ENCODE assay signal across 8 cellular contexts in the genomic region with DNA sequence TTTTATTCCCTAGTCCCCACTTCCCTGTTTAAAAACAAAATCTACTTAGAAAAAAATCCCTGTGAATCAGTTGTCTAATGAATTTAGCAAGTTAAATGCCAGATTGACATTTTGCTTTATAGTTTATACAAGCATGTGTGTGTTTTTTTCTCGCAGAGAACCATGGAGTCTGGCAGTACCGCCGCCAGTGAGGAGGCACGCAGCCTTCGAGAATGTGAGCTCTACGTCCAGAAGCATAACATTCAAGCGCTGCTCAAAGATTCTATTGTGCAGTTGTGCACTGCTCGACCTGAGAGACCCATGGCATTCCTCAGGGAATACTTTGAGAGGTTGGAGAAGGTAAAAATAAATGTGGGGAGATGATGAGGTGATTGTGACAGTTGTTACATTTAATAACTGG. TPM values are rescaled to one million over a fixed set of nuclear protein-coding genes. Genes with fewer than 3 reads are reported as not detected.
A peak's percentile ranks its signal among the peaks of the same experiment; 100 is the strongest.
DNase-seq lines count a peak whose midpoint lies in the region; ATAC-seq lines count a peak whose summit lies in the region.

No MANE protein-coding gene starts in this region.

- H3K27ac ChIP-seq in right cardiac atrium (ENCODE audit: low read length) (peak overlapping the region; percentile 72), aorta (ENCODE audit: low read depth in 1 of 2, low read length in 2 of 2) (peak overlapping the region in 1 of 2 donors; percentile 49)

- DNase-seq in amniotic epithelial cell (ENCODE audit: low read depth) (peak; percentile 34), right cardiac atrium (no peak), skeletal muscle cell (ENCODE audit: low read depth) (no peak), cerebellum (ENCODE audit: low spot score) (no peak), aorta (no peak), GDM1 (lab: John Stamatoyannopoulos, UW) (no peak)

- H3K9me3 ChIP-seq in right cardiac atrium (ENCODE audit: control insufficient read depth, low read length) (no peaks in the 10 kb centered on the region), aorta (ENCODE audit: control insufficient read depth, low read length) (no peaks in the 10 kb centered on the region)

- H3K27me3 ChIP-seq in right cardiac atrium (ENCODE audit: control insufficient read depth, insufficient read depth) (no peaks in the 10 kb centered on the region), aorta (ENCODE audit: control insufficient read depth in 1 of 2, insufficient read depth in 2 of 2, low read length in 1 of 2) (no peaks in the 10 kb centered on the region)

- H3K4me1 ChIP-seq in right cardiac atrium (ENCODE audit: control insufficient read depth, insufficient read depth, low read length) (peaks cover 2% of the 10 kb centered on the region), aorta (ENCODE audit: control insufficient read depth in 1 of 2, insufficient read depth in 2 of 2, low read length in 2 of 2) (no peaks in the 10 kb centered on the region)

- ATAC-seq in right cardiac atrium (no peak), aorta (ENCODE audit: low FRiP score) (no peak), HG03095 (IDR thresholded peaks at IDR 0.05; ENCODE audit: unreplicated experiment) (no peak)

- intact Hi-C loops in right cardiac atrium (cut with DNase I), result loop anchor here in 1 of 4 donors (10.0 kb wide), 1 partner anchor 50 kb away; no protein-coding TSS in a partner anchor
- intact Hi-C loops in aorta (cut with DNase I), result no loop called here

- H3K4me3 ChIP-seq in GM08714 (ENCODE audit: low read length) (peak overlapping the region; percentile 30; the same call in 1 of the 2 replicates), right cardiac atrium (ENCODE audit: low read length) (peak overlapping the region; percentile 68), skeletal muscle cell (ENCODE audit: low read depth, low read length) (peak overlapping the region; percentile 93), aorta (ENCODE audit: low read length in 2 of 2) (peak overlapping the region in 1 of 2 donors; percentile 21)

- WGBS in right cardiac atrium, result 19% methylated on average over 8 of the region's 8 CpGs
- WGBS in aorta, 2 donors, result 4 to 7% methylated on average over 8 of the region's 8 CpGs

- no peaks in the 10 kb centered on the region for H3K36me3 ChIP-seq in aorta (ENCODE audit: control insufficient read depth in 1 of 2, insufficient read depth in 2 of 2, low read length in 1 of 2)

RNA-seq across cellular contexts. Expression of gene PRKAR1A, which starts 3.0 kb away (rescaled TPM):
- total RNA-seq in right cardiac atrium (100 to 1,000 TPM; 545 to 768 (median 595) TPM), cerebellum (244 TPM), aorta (100 to 1,000 TPM; 251 to 297 TPM)
- polyA plus RNA-seq in right cardiac atrium (187 TPM), aorta (100 to 1,000 TPM in 1 of 2 donors, 10 to 100 TPM in 1; 97.0 to 104 TPM)

RNA-seq across cellular contexts. Expression of gene WIPI1, which starts 57.9 kb away (rescaled TPM):
- total RNA-seq in right cardiac atrium, result 10 to 100 TPM; 42.6 to 71.3 (median 53.5) TPM
- polyA plus RNA-seq in right cardiac atrium, result 44.2 TPM
- 18.8 TPM for total RNA-seq in cerebellum
- total RNA-seq in aorta, result 10 to 100 TPM; 46.0 to 53.1 TPM
- 10 to 100 TPM; 18.5 to 30.4 TPM for polyA plus RNA-seq in aorta
